1 cellular context compared by ENCODE assay signal in the genomic region with DNA sequence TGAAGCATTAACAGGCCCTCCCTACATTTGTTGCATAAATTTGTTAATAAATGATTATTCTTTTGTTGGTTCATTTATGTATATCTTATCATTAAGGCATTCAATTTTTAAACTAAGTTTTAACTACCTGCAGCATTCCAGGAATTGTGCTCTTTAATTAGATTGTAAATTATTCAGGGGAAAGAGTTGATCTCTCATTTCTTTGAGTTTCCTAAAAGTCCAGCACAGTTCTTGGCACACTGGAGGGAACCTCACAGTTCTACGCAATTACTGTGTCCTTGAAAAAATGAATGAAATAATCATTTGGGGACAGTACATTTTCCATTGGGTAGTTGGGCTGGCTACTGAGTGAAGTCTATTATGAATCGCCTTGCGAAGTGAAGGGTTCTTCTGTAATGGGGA.
TF ChIP-seq lines count a peak whose summit lies in the region.

No MANE protein-coding gene starts in this region.

TF ChIP-seq in SK-N-SH treated with all-trans-retinoic acid at 6 μM for 48 hours, 23 proteins besides CTCF, POLR2A, EP300 and RAD21 (continued from another document):
- TF ChIP-seq ARNTL (CRISPR knock-in tag; IDR thresholded peaks at IDR 0.05; ENCODE audit: borderline replicate concordance, low read depth) (no peak), ZNF70 (CRISPR knock-in tag; IDR thresholded peaks at IDR 0.05) (no peak), ISL1 (CRISPR knock-in tag; IDR thresholded peaks at IDR 0.05) (no peak), BACH2 (CRISPR knock-in tag; IDR thresholded peaks at IDR 0.05; ENCODE audit: borderline replicate concordance) (no peak), RARB (CRISPR knock-in tag; IDR thresholded peaks at IDR 0.05) (no peak), ESRRG (CRISPR knock-in tag; IDR thresholded peaks at IDR 0.05) (no peak)
